Comparison of ENCODE assay signal across 1 cellular context in the genomic region with DNA sequence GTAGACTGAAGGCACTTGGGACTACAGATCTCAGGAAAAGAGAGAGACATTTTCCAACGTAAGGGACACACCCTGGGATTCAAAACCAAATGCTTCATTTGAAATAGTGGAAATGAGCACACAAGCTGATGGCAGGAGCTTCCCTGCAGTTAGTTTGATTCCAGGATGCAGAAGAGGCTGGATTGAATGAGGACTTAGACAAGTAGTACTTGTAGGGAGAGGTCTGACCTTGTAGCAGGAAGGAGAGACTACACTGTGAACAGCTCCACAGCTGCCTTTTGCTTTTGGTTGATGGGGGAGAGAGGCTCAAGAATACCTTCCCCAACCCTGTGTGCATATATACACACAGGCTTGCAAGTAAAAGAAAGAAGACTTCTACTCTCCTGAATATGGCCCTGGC.
TF ChIP-seq lines count a peak whose summit lies in the region.

No MANE protein-coding gene starts in this region.

TF ChIP-seq in A549, 52 proteins besides CTCF, POLR2A, EP300 and RAD21:
- no peak for TF ChIP-seq FOSL2 (IDR thresholded peaks at IDR 0.05)
- no peak for TF ChIP-seq FOSL2 (CRISPR knock-in tag; IDR thresholded peaks at IDR 0.05)
- TF ChIP-seq MAZ (IDR thresholded peaks at IDR 0.05; ENCODE audit: borderline replicate concordance, low read depth, low read length), result no peak
- TF ChIP-seq KDM1A (IDR thresholded peaks at IDR 0.05; ENCODE audit: low read depth), result no peak
- TF ChIP-seq, protein P1, sequence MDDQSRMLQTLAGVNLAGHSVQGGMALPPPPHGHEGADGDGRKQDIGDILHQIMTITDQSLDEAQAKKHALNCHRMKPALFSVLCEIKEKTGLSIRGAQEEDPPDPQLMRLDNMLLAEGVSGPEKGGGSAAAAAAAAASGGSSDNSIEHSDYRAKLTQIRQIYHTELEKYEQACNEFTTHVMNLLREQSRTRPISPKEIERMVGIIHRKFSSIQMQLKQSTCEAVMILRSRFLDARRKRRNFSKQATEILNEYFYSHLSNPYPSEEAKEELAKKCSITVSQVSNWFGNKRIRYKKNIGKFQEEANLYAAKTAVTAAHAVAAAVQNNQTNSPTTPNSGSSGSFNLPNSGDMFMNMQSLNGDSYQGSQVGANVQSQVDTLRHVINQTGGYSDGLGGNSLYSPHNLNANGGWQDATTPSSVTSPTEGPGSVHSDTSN (IDR thresholded peaks at IDR 0.05), result no peak
- TF ChIP-seq SREBF2 (IDR thresholded peaks at IDR 0.05), result no peak
- no peak for TF ChIP-seq NPAS2 (CRISPR knock-in tag; IDR thresholded peaks at IDR 0.05; ENCODE audit: borderline replicate concordance)
- no peak for TF ChIP-seq TFCP2L1 (CRISPR knock-in tag; IDR thresholded peaks at IDR 0.05)
- TF ChIP-seq, protein P2, sequence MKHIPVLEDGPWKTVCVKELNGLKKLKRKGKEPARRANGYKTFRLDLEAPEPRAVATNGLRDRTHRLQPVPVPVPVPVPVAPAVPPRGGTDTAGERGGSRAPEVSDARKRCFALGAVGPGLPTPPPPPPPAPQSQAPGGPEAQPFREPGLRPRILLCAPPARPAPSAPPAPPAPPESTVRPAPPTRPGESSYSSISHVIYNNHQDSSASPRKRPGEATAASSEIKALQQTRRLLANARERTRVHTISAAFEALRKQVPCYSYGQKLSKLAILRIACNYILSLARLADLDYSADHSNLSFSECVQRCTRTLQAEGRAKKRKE (CRISPR knock-in tag; IDR thresholded peaks at IDR 0.05; ENCODE audit: low read depth), result no peak
- TF ChIP-seq, protein P3, sequence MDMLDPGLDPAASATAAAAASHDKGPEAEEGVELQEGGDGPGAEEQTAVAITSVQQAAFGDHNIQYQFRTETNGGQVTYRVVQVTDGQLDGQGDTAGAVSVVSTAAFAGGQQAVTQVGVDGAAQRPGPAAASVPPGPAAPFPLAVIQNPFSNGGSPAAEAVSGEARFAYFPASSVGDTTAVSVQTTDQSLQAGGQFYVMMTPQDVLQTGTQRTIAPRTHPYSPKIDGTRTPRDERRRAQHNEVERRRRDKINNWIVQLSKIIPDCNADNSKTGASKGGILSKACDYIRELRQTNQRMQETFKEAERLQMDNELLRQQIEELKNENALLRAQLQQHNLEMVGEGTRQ (IDR thresholded peaks at IDR 0.05), result no peak
- TF ChIP-seq JUNB (IDR thresholded peaks at IDR 0.05), result no peak
- no peak for TF ChIP-seq HEYL (CRISPR knock-in tag; IDR thresholded peaks at IDR 0.05)
- no peak for TF ChIP-seq CBX2 (IDR thresholded peaks at IDR 0.05; ENCODE audit: borderline replicate concordance, low read depth)
- no peak for TF ChIP-seq ZC3H11A (IDR thresholded peaks at IDR 0.05)
- TF ChIP-seq ESRRA (IDR thresholded peaks at IDR 0.05; ENCODE audit: borderline replicate concordance, low read length), result no peak
- no peak for TF ChIP-seq POLR2AphosphoS2 (conservative IDR thresholded peaks at IDR 0.05; ENCODE audit: low read length)
- TF ChIP-seq, protein P4, sequence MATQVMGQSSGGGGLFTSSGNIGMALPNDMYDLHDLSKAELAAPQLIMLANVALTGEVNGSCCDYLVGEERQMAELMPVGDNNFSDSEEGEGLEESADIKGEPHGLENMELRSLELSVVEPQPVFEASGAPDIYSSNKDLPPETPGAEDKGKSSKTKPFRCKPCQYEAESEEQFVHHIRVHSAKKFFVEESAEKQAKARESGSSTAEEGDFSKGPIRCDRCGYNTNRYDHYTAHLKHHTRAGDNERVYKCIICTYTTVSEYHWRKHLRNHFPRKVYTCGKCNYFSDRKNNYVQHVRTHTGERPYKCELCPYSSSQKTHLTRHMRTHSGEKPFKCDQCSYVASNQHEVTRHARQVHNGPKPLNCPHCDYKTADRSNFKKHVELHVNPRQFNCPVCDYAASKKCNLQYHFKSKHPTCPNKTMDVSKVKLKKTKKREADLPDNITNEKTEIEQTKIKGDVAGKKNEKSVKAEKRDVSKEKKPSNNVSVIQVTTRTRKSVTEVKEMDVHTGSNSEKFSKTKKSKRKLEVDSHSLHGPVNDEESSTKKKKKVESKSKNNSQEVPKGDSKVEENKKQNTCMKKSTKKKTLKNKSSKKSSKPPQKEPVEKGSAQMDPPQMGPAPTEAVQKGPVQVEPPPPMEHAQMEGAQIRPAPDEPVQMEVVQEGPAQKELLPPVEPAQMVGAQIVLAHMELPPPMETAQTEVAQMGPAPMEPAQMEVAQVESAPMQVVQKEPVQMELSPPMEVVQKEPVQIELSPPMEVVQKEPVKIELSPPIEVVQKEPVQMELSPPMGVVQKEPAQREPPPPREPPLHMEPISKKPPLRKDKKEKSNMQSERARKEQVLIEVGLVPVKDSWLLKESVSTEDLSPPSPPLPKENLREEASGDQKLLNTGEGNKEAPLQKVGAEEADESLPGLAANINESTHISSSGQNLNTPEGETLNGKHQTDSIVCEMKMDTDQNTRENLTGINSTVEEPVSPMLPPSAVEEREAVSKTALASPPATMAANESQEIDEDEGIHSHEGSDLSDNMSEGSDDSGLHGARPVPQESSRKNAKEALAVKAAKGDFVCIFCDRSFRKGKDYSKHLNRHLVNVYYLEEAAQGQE (IDR thresholded peaks at IDR 0.05), result no peak
TF ChIP-seq in A549: peak in this region for 0.
